ENCODE assay signal across 27 cellular contexts in the genomic region with DNA sequence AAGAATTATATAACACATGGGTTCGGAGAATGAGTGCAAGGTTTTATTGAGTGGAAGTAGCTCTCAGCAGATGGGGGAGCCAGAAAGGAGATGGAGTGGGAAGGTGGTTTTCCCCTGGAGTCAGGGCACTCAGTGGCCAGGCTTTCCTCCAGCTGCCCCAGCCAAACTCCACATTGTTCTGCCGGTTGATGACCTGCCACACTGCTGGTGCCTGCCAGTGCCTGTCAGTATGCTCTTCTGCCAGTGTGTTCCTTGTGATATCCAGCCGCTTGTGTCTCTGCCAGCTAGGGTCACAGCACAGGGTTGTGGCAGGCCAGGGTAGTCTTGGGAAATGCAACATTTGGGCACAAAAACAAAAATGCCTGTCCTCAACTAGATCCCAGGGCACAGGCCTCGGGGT.
DNase-seq lines count a peak whose midpoint lies in the region; ATAC-seq, FAIRE-seq and TF ChIP-seq lines count a peak whose summit lies in the region.
"Had no signal": no experiment of that assay in that cellular context is flagged by ENCODE, and none has a peak within 500 bp of the region (broad histone marks: within the 10 kb centered on the region; RNA-seq: fewer than 3 reads in every experiment).

No MANE protein-coding gene starts in this region.

- H3K27me3 ChIP-seq in OCI-LY3 (ENCODE audit: low read depth, low read length) (no peaks in the 10 kb centered on the region), adrenal gland (no peaks in the 10 kb centered on the region)

- no peaks in the 10 kb centered on the region for H3K9me3 Mint-ChIP-seq in stimulated activated memory B cell treated with anti-CD40 and anti-IgM and Interleukin-4, amounts not matched to agents 10 μg/mL and 1 μg/mL and 100 μg/mL, for 72 hours

- H3K36me3 ChIP-seq in OCI-LY3 (replicated peaks; ENCODE audit: low read depth, low read length) (peaks cover 6% of the 10 kb centered on the region), kidney (ENCODE audit: control insufficient read depth in 1 of 2, insufficient read depth in 2 of 2, low read length in 2 of 2) (no peaks in the 10 kb centered on the region), adrenal gland (replicated peaks in 1 of 2) (no peaks in the 10 kb centered on the region)

- no peak for TF ChIP-seq POLR2A in adrenal gland (IDR thresholded peaks at IDR 0.05)

- H3K4me1 Mint-ChIP-seq in stimulated activated memory B cell treated with anti-CD40 and anti-IgM and Interleukin-4, amounts not matched to agents 10 μg/mL and 1 μg/mL and 100 μg/mL, for 72 hours = no peaks in the 10 kb centered on the region
- H3K4me1 Mint-ChIP-seq: CD8-positive, alpha-beta memory T cell; IgD-negative memory B cell had no signal

- H3K4me3 ChIP-seq in OCI-LY3 (ENCODE audit: low read length) (no peak overlapping the region; the same call in 1 of the 2 replicates), kidney (ENCODE audit: low read length in 2 of 2) (no peak overlapping the region), adrenal gland (no peak overlapping the region)

- no peak overlapping the region for H3K4me3 Mint-ChIP-seq in stimulated activated memory B cell treated with anti-CD40 and anti-IgM and Interleukin-4, amounts not matched to agents 10 μg/mL and 1 μg/mL and 100 μg/mL, for 72 hours
- H3K4me3 Mint-ChIP-seq: CD8-positive, alpha-beta memory T cell; IgD-negative memory B cell had no signal

- H3K9me3 ChIP-seq in OCI-LY3 (ENCODE audit: insufficient read depth, low read length) = no peaks in the 10 kb centered on the region
- H3K9me3 ChIP-seq in kidney (ENCODE audit: control insufficient read depth in 1 of 2, low read length in 2 of 2) = no peaks in the 10 kb centered on the region
- H3K9me3 ChIP-seq in adrenal gland (replicated peaks in 1 of 3) = no peaks in the 10 kb centered on the region
- H3K9me3 ChIP-seq: SK-N-SH had no signal

- WGBS in adrenal gland, 4 donors = 68 to 74% (median 70%) methylated on average over 4 of the region's 4 CpGs

- intact Hi-C loops in Right ventricle myocardium inferior (cut with DNase I) = no loop called here
- intact Hi-C loops in cardiac septum (cut with DNase I) = no loop called here
- intact Hi-C loops in kidney (cut with DNase I) = no loop called here
- intact Hi-C loops in adrenal gland (cut with DNase I) = no loop called here

- H3K27ac ChIP-seq in OCI-LY3 (ENCODE audit: low read length) (peak overlapping the region; percentile 64; the same call in 1 of the 2 replicates), kidney (ENCODE audit: low read depth in 2 of 2, low read length in 2 of 2) (no peak overlapping the region), adrenal gland (no peak overlapping the region)
- H3K27ac ChIP-seq: 22Rv1 had no signal

- no peaks in the 10 kb centered on the region for H3K36me3 Mint-ChIP-seq in stimulated activated memory B cell treated with anti-CD40 and anti-IgM and Interleukin-4, amounts not matched to agents 10 μg/mL and 1 μg/mL and 100 μg/mL, for 72 hours
- H3K36me3 Mint-ChIP-seq: CD8-positive, alpha-beta memory T cell; IgD-negative memory B cell had no signal

- DNase-seq in Right ventricle myocardium inferior (ENCODE audit: missing footprints) = no peak
- DNase-seq in cardiac septum (ENCODE audit: low spot score) = no peak
- DNase-seq in kidney = peak; percentile 46
- no peak for DNase-seq in AG08395 (ENCODE audit: low spot score)
- no peak for DNase-seq in adrenal gland
- DNase-seq: ACHN; C1 segment of cervical spinal cord; Calu3; CD8-positive, alpha-beta memory T cell; DMS153; GDM1; MV-4-11; NCI-H1105 treated with DMSO at 0.1 percent for 48 hours; NCI-H2029 treated with DMSO at 0.1 percent for 48 hours; NCI-H226; NCI-H510A treated with DMSO at 0.1 percent for 48 hours; NCI-H774; OCI-M1; SHP77 treated with DMSO at 0.1 percent for 48 hours; SK-N-SH had no signal

- no peak overlapping the region for H3K27ac Mint-ChIP-seq in stimulated activated memory B cell treated with anti-CD40 and anti-IgM and Interleukin-4, amounts not matched to agents 10 μg/mL and 1 μg/mL and 100 μg/mL, for 72 hours
- H3K27ac Mint-ChIP-seq: CD8-positive, alpha-beta memory T cell; IgD-negative memory B cell had no signal

- H3K4me1 ChIP-seq in OCI-LY3 (ENCODE audit: low read length) (peaks cover 65% of the 10 kb centered on the region), kidney (ENCODE audit: control insufficient read depth in 1 of 2, insufficient read depth in 1 of 2, low read depth in 1 of 2, low read length in 2 of 2) (no peaks in the 10 kb centered on the region), adrenal gland (replicated peaks in 1 of 2) (no peaks in the 10 kb centered on the region)

- peaks cover 92% of the 10 kb centered on the region for H3K79me2 ChIP-seq in OCI-LY3 (ENCODE audit: low read length)

- ATAC-seq in Right ventricle myocardium inferior (peak; percentile 64), HG03342 (IDR thresholded peaks at IDR 0.05; ENCODE audit: unreplicated experiment) (no peak)
- peak; percentile 20 for ATAC-seq in stimulated activated memory B cell treated with anti-CD40 and anti-IgM and Interleukin-4, amounts not matched to agents 10 μg/mL and 1 μg/mL and 100 μg/mL, for 72 hours

- H3K27me3 Mint-ChIP-seq in stimulated activated memory B cell treated with anti-CD40 and anti-IgM and Interleukin-4, amounts not matched to agents 10 μg/mL and 1 μg/mL and 100 μg/mL, for 72 hours = no peaks in the 10 kb centered on the region
- H3K27me3 Mint-ChIP-seq: CD8-positive, alpha-beta memory T cell; IgD-negative memory B cell had no signal

- TF ChIP-seq CTCF in OCI-LY3 (IDR thresholded peaks at IDR 0.05; ENCODE audit: low read depth, low read length) (no peak), kidney (IDR thresholded peaks at IDR 0.05; ENCODE audit: borderline replicate concordance, extremely low read depth, insufficient read depth) (no peak), adrenal gland (IDR thresholded peaks at IDR 0.05) (no peak)

- H3K9ac ChIP-seq in OCI-LY3 (ENCODE audit: low read length) (no peak overlapping the region), kidney (ENCODE audit: low read length in 2 of 2) (no peak overlapping the region)
- H3K9ac ChIP-seq: SK-N-SH had no signal

- H4K20me1 ChIP-seq in OCI-LY3 (ENCODE audit: insufficient read depth, low read length) = no peaks in the 10 kb centered on the region

- H2AFZ ChIP-seq in OCI-LY3 (ENCODE audit: low read depth, low read length) = no peak overlapping the region

- peak overlapping the region; percentile 78; the same call in 1 of the 2 replicates for H3K4me2 ChIP-seq in OCI-LY3 (ENCODE audit: low read length)
- H3K4me2 ChIP-seq: SK-N-SH had no signal

- no peak for FAIRE-seq in kidney (lab: Jason Lieb, UNC)
- FAIRE-seq: GM18507, H1 had no signal
